In genomic region chr3:167051421-167051820, GRCh38 we compare ENCODE assay signal across 27 cellular contexts.
"Had no signal": no experiment of that assay in that cellular context is flagged by ENCODE, and none has a peak within 500 bp of the region (broad histone marks: within the 10 kb centered on the region; RNA-seq: fewer than 3 reads in every experiment).

No MANE protein-coding gene starts in this region.

- H3K4me3 ChIP-seq: adrenal gland, ascending aorta, hepatocyte, mucosa of descending colon, stomach, suprapubic skin, tibial nerve had no signal

- H3K27ac ChIP-seq: adrenal gland, ascending aorta, brain microvascular endothelial cell, foreskin keratinocyte, hepatocyte, stomach, suprapubic skin, tibial nerve had no signal

- H3K4me1 ChIP-seq: adrenal gland, ascending aorta, foreskin keratinocyte, stomach, suprapubic skin, tibial nerve had no signal

- H3K27me3 ChIP-seq: adrenal gland, ascending aorta, brain microvascular endothelial cell, foreskin keratinocyte, hepatocyte, stomach, suprapubic skin, tibial nerve had no signal

- H3K36me3 ChIP-seq: adrenal gland, ascending aorta, brain microvascular endothelial cell, stomach, suprapubic skin, tibial nerve had no signal

- H3K9me3 ChIP-seq: adrenal gland, ascending aorta, stomach, suprapubic skin, tibial nerve had no signal

- DNase-seq: activated CD4-positive, alpha-beta T cell treated with anti-CD3 and anti-CD28 coated beads, Interleukin-2, amount 50 U/mL, for 4 hours; activated CD4-positive, CD25-positive, alpha-beta regulatory T cell treated with anti-CD3 and anti-CD28 coated beads, Interleukin-2, amount 50 U/mL, for 72 hours; activated CD8-positive, alpha-beta memory T cell treated with anti-CD3 and anti-CD28 coated beads for 24 hours; activated CD8-positive, alpha-beta memory T cell treated with anti-CD3 and anti-CD28 coated beads, Interleukin-2, amount 50 U/mL, for 4 hours; activated naive CD4-positive, alpha-beta T cell; activated T-cell treated with anti-CD3 and anti-CD28 coated beads, Interleukin-2, amount 50 U/mL, for 4 hours; adrenal gland; brain microvascular endothelial cell; caudate nucleus; dermis blood vessel endothelial cell; effector CD8-positive, alpha-beta T cell; foreskin keratinocyte; left colon; mesenchymal stem cell; mucosa of descending colon; nephron progenitor cell; occipital lobe; small intestine; stimulated activated CD4-positive, alpha-beta T cell treated with anti-CD3 and anti-CD28 coated beads, Interleukin-2, amount 100 ng/mL, for 24 hours; stomach; T1000 had no signal

- ATAC-seq: activated T-cell treated with anti-CD3 and anti-CD28 coated beads, Interleukin-2, amount 50 U/mL, for 4 hours; foreskin keratinocyte; left colon; mucosa of descending colon; sciatic nerve; stimulated activated memory B cell treated with anti-CD40 and anti-IgM and Interleukin-4, amounts not matched to agents 10 μg/mL and 1 μg/mL and 100 μg/mL, for 72 hours had no signal
